8 cellular contexts compared by ENCODE assay signal in the genomic region with DNA sequence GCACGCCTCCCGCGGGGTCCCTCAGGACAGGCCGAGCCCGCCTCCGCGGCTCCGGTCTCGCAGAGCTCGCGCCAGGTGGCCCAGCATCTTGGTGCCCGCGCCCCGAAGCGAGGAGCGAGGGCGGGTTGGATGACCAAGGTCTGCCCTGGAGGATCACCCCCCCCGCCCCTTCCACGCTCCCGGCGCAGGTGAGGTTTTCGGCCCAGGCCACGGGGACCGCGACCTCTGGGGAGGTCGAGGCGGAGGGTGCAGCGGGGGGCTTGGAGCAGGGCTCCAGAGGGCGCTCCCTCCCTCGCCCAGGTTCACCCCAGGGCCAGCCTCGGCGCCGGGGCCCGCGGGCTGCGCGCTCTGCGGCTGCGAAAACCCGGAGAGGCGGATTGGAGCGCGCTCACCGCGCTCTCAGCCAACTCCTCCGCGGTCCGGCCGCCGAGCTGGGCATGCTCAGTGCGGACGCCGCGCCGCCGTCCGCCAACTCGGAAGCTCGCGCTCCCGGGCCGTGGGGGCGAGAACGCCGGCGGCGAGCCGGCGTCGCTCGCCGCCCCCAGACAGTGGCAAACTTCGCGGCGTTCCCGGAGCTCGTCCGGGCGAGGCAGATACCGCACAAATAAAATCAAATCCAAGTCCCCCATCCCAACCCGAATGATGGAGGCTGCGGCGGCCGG. TPM values are rescaled to one million over a fixed set of nuclear protein-coding genes. Genes with fewer than 3 reads are reported as not detected.
DNase-seq lines count a peak whose midpoint lies in the region; ATAC-seq and TF ChIP-seq lines count a peak whose summit lies in the region.

A gene with protein sequence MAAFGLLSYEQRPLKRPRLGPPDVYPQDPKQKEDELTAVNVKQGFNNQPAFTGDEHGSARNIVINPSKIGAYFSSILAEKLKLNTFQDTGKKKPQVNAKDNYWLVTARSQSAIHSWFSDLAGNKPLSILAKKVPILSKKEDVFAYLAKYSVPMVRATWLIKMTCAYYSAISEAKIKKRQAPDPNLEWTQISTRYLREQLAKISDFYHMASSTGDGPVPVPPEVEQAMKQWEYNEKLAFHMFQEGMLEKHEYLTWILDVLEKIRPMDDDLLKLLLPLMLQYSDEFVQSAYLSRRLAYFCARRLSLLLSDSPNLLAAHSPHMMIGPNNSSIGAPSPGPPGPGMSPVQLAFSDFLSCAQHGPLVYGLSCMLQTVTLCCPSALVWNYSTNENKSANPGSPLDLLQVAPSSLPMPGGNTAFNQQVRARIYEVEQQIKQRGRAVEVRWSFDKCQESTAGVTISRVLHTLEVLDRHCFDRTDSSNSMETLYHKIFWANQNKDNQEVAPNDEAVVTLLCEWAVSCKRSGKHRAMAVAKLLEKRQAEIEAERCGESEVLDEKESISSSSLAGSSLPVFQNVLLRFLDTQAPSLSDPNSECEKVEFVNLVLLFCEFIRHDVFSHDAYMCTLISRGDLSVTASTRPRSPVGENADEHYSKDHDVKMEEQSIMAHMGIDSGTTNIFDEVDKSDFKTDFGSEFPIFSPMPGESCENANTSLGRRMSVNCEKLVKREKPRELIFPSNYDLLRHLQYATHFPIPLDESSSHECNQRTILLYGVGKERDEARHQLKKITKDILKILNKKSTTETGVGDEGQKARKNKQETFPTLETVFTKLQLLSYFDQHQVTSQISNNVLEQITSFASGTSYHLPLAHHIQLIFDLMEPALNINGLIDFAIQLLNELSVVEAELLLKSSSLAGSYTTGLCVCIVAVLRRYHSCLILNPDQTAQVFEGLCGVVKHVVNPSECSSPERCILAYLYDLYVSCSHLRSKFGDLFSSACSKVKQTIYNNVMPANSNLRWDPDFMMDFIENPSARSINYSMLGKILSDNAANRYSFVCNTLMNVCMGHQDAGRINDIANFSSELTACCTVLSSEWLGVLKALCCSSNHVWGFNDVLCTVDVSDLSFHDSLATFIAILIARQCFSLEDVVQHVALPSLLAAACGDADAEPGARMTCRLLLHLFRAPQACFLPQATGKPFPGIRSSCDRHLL (N-terminal part only) (plus strand): TSS at position 438 of the 662 bp plus-strand sequence. CDS start 1,263 bp downstream, outside the sequence.

- no peak for TF ChIP-seq EP300 in neural cell (conservative IDR thresholded peaks at IDR 0.05; ENCODE audit: poor library complexity, severe bottlenecking)

- ATAC-seq in GM19467 (IDR thresholded peaks at IDR 0.05; ENCODE audit: unreplicated experiment), result peak; percentile 66
- ATAC-seq in thoracic aorta (ENCODE audit: insufficient number of reproducible peaks, low FRiP score, low read depth), result peak; percentile 52

- peak within 1 kb of the TSS; percentile 79 for H2AFZ ChIP-seq in neural cell (ENCODE audit: low read depth, low read length)

- no peaks in the 10 kb centered on the region for H3F3A ChIP-seq in neural cell (ENCODE audit: insufficient read depth, low read length, poor library complexity, severe bottlenecking)

- H3K36me3 Mint-ChIP-seq in activated naive CD4-positive, alpha-beta T cell treated with anti-CD3 and anti-CD28 coated beads for 36 hours (ENCODE audit: low read depth), result peaks cover 3% of the 10 kb centered on the region

- H3K27ac ChIP-seq in HL-60 (replicated peaks) (no peak within 1 kb of the TSS), neural cell (ENCODE audit: low read length) (peak within 1 kb of the TSS; percentile 91), thoracic aorta (peak within 1 kb of the TSS in 1 of 2 donors; percentile 11)

- intact Hi-C loops in activated naive CD4-positive, alpha-beta T cell treated with anti-CD3 and anti-CD28 coated beads for 36 hours (cut with micrococcal nuclease), result loop anchor here (1.0 to 10.0 kb wide), 5 partner anchors 139 to 483 kb away; a partner anchor contains a TSS

- peaks cover 48% of the 10 kb centered on the region for H3K27me3 ChIP-seq in HL-60 (ENCODE audit: insufficient read depth, poor library complexity, severe bottlenecking)
- no peaks in the 10 kb centered on the region for H3K27me3 ChIP-seq in neural cell (ENCODE audit: insufficient read depth, low read depth, low read length)
- no peaks in the 10 kb centered on the region for H3K27me3 ChIP-seq in thoracic aorta (replicated peaks; ENCODE audit: insufficient read depth)

- peak within 1 kb of the TSS; percentile 86 for H3K9ac ChIP-seq in neural cell (ENCODE audit: low read length)

- TF ChIP-seq CTCF in HL-60 (IDR thresholded peaks at IDR 0.05; ENCODE audit: insufficient read depth, low read length) (no peak), neural cell (IDR thresholded peaks at IDR 0.05; ENCODE audit: poor library complexity, severe bottlenecking) (peak; percentile 58), thoracic aorta (IDR thresholded peaks at IDR 0.05) (no peak)

- H3K4me1 Mint-ChIP-seq in activated naive CD4-positive, alpha-beta T cell treated with anti-CD3 and anti-CD28 coated beads for 36 hours (ENCODE audit: low read depth), result peaks cover 9% of the 10 kb centered on the region

- peak; percentile 44 for TF ChIP-seq RAD21 in neural cell (conservative IDR thresholded peaks at IDR 0.05)

- H3K27me3 Mint-ChIP-seq in activated naive CD4-positive, alpha-beta T cell treated with anti-CD3 and anti-CD28 coated beads for 36 hours (ENCODE audit: low read depth), result peaks cover 43% of the 10 kb centered on the region

- H3K79me2 ChIP-seq in neural cell (replicated peaks; ENCODE audit: insufficient read depth, low read length), result peaks cover 43% of the 10 kb centered on the region

- peaks cover 4% of the 10 kb centered on the region for H4K20me1 ChIP-seq in neural cell (ENCODE audit: insufficient read depth)

- peak within 1 kb of the TSS; percentile 60 for H3K4me3 ChIP-seq in HL-60 (replicated peaks; ENCODE audit: insufficient read depth, low read length)
- H3K4me3 ChIP-seq in neural cell (ENCODE audit: low read length), result peak within 1 kb of the TSS; percentile 97
- H3K4me3 ChIP-seq in thoracic aorta, result peak within 1 kb of the TSS; percentile 93

- no peaks in the 10 kb centered on the region for H3K9me2 ChIP-seq in neural cell (ENCODE audit: insufficient read depth, low read length)

- no peaks in the 10 kb centered on the region for H3K9me3 ChIP-seq in neural cell (ENCODE audit: low read length)
- H3K9me3 ChIP-seq in thoracic aorta, result no peaks in the 10 kb centered on the region

- H3K4me2 ChIP-seq in neural cell (ENCODE audit: low read length), result peak within 1 kb of the TSS; percentile 63

- H3K9me3 Mint-ChIP-seq in activated naive CD4-positive, alpha-beta T cell treated with anti-CD3 and anti-CD28 coated beads for 36 hours, result no peaks in the 10 kb centered on the region

- H3K36me3 ChIP-seq in neural cell (ENCODE audit: insufficient read depth, low read length) (no peaks in the 10 kb centered on the region), thoracic aorta (no peaks in the 10 kb centered on the region)

- H3K27ac Mint-ChIP-seq in activated naive CD4-positive, alpha-beta T cell treated with anti-CD3 and anti-CD28 coated beads for 36 hours, result no peak within 1 kb of the TSS

- peaks cover 0 to 16% of the 10 kb centered on the region in 2 donors for H3K4me1 ChIP-seq in thoracic aorta (ENCODE audit: control insufficient read depth in 1 of 2, low read depth in 2 of 2)

- CTCF ChIA-PET in activated naive CD4-positive, alpha-beta T cell treated with anti-CD3 and anti-CD28 coated beads for 36 hours (lab: Charles Lee), result interaction anchor here (0.6 to 3.4 kb wide), 11 partner anchors 8 to 1473 kb away, joined by 3 to 14 read pairs (median 4); no protein-coding TSS in a partner anchor

- DNase-seq in COLO668 (lab: John Stamatoyannopoulos, UW; ENCODE audit: unreplicated experiment), result peak; percentile 89
- DNase-seq in HL-60 (ENCODE audit: low read depth in 1 of 2, low spot score in 1 of 2), result peak; percentile 32 to 59
- DNase-seq in NOMO-1 treated with DMSO at 0.1 percent for 48 hours (lab: John Stamatoyannopoulos, UW; ENCODE audit: unreplicated experiment), result peak; percentile 48
- peak; percentile 70 for DNase-seq in activated naive CD4-positive, alpha-beta T cell treated with anti-CD3 and anti-CD28 coated beads for 36 hours
- DNase-seq in foreskin melanocyte, result peak; percentile 55
- no peak for DNase-seq in thoracic aorta (ENCODE audit: low spot score)

- H3K4me3 Mint-ChIP-seq in activated naive CD4-positive, alpha-beta T cell treated with anti-CD3 and anti-CD28 coated beads for 36 hours, result peak within 1 kb of the TSS; percentile 82

TF ChIP-seq in neural cell, 6 proteins besides CTCF, POLR2A, EP300 and RAD21:
- TF ChIP-seq, protein P1, sequence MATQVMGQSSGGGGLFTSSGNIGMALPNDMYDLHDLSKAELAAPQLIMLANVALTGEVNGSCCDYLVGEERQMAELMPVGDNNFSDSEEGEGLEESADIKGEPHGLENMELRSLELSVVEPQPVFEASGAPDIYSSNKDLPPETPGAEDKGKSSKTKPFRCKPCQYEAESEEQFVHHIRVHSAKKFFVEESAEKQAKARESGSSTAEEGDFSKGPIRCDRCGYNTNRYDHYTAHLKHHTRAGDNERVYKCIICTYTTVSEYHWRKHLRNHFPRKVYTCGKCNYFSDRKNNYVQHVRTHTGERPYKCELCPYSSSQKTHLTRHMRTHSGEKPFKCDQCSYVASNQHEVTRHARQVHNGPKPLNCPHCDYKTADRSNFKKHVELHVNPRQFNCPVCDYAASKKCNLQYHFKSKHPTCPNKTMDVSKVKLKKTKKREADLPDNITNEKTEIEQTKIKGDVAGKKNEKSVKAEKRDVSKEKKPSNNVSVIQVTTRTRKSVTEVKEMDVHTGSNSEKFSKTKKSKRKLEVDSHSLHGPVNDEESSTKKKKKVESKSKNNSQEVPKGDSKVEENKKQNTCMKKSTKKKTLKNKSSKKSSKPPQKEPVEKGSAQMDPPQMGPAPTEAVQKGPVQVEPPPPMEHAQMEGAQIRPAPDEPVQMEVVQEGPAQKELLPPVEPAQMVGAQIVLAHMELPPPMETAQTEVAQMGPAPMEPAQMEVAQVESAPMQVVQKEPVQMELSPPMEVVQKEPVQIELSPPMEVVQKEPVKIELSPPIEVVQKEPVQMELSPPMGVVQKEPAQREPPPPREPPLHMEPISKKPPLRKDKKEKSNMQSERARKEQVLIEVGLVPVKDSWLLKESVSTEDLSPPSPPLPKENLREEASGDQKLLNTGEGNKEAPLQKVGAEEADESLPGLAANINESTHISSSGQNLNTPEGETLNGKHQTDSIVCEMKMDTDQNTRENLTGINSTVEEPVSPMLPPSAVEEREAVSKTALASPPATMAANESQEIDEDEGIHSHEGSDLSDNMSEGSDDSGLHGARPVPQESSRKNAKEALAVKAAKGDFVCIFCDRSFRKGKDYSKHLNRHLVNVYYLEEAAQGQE (IDR thresholded peaks at IDR 0.05; ENCODE audit: borderline replicate concordance), result peak; percentile 30
- peak; percentile 40 for TF ChIP-seq TAF1 (IDR thresholded peaks at IDR 0.05; ENCODE audit: low read depth)
- no peak for TF ChIP-seq MXI1 (conservative IDR thresholded peaks at IDR 0.05; ENCODE audit: poor library complexity, severe bottlenecking)
- TF ChIP-seq SMC3 (conservative IDR thresholded peaks at IDR 0.05; ENCODE audit: poor library complexity), result peak; percentile 59
TF ChIP-seq in neural cell: peak in this region for 3.

RNA-seq across cellular contexts. Expression of the gene that starts here (rescaled TPM):
- 1 to 10 TPM; 1.4 to 2.0 TPM for total RNA-seq in activated naive CD4-positive, alpha-beta T cell treated with anti-CD3 and anti-CD28 coated beads for 36 hours
- polyA plus RNA-seq in neural cell, result 28.5 and 35.5 TPM in 2 replicates
- 214 and 279 TPM in 2 replicates for polyA minus RNA-seq in neural cell
- total RNA-seq in thoracic aorta, result 1 to 10 TPM in 1 of 2 donors, under 1 TPM in 1; 0.27 to 2.0 TPM
